Comparison of ENCODE assay signal across 8 cellular contexts in the genomic region with DNA sequence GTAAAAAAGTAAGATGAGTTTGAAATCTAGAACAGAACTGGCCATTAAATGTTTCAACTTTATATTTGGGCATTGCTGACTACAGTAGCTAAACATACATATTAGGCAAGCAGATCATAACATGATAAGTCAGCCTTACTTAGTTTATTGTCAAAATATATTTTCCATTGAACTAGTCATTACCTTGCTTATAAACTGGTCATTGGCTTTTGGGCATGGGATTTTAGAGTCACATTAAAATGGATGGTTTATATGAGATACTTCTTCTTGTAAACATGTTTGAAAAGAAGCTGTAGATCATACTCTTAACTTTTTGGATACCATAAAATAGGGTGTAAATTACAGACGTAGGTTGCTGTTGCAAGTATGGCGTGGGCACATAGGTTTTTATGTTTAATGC. TPM values are rescaled to one million over a fixed set of nuclear protein-coding genes. Genes with fewer than 3 reads are reported as not detected.
DNase-seq lines count a peak whose midpoint lies in the region; ATAC-seq and TF ChIP-seq lines count a peak whose summit lies in the region.

No MANE protein-coding gene starts in this region.

- no peaks in the 10 kb centered on the region for H3K36me3 ChIP-seq in CD4-positive, CD25-positive, alpha-beta regulatory T cell (ENCODE audit: control insufficient read depth, insufficient read depth, low read length)
- H3K36me3 ChIP-seq in MG63 (0 out of 2 replicates have a peak, but pooled peaks cover 4% of the 10 kb centered on the region), neutrophil (no peaks in the 10 kb centered on the region)

- H3K9me3 ChIP-seq in CD4-positive, CD25-positive, alpha-beta regulatory T cell (ENCODE audit: control insufficient read depth in 2 of 2, low read length in 2 of 2) = no peaks in the 10 kb centered on the region
- H3K9me3 ChIP-seq in MG63 (no peaks in the 10 kb centered on the region), neutrophil (no peaks in the 10 kb centered on the region)

- H3K4me3 ChIP-seq in CD4-positive, CD25-positive, alpha-beta regulatory T cell (ENCODE audit: low read depth, low read length) = peak overlapping the region; percentile 49
- peak overlapping the region; percentile 84 for H3K4me3 ChIP-seq in MG63
- H3K4me3 ChIP-seq in dorsolateral prefrontal cortex = peak overlapping the region in 54 of 59 donors; percentile 3 to 95 (median 86)
- H3K4me3 ChIP-seq in neutrophil (ENCODE audit: low read depth in 1 of 2, low read length in 1 of 2) = peak overlapping the region; percentile 72 to 96

- H3K4me3 Mint-ChIP-seq in CD4-positive, CD25-positive, alpha-beta regulatory T cell = peak overlapping the region; percentile 64 to 93 (median 92)

- no peak for ATAC-seq in CD4-positive, CD25-positive, alpha-beta regulatory T cell (ENCODE audit: low read depth in 2 of 2)
- no peak for ATAC-seq in HG03039 (IDR thresholded peaks at IDR 0.05; ENCODE audit: unreplicated experiment)

- H3K4me1 ChIP-seq in CD4-positive, CD25-positive, alpha-beta regulatory T cell (ENCODE audit: control insufficient read depth, insufficient read depth, low read length, poor library complexity, severe bottlenecking) = peaks cover 40% of the 10 kb centered on the region
- H3K4me1 ChIP-seq in neutrophil (ENCODE audit: control insufficient read depth in 1 of 2, insufficient read depth in 1 of 2, low read depth in 1 of 2, low read length in 1 of 2) = peaks cover 65 to 68% of the 10 kb centered on the region in 2 experiments

- intact Hi-C loops in dorsolateral prefrontal cortex (cut with DNase I) = loop anchor here (5.0 to 10.0 kb wide), 5 partner anchors 32 to 435 kb away; a partner anchor contains a TSS

- H3K9me3 Mint-ChIP-seq in CD4-positive, CD25-positive, alpha-beta regulatory T cell = peaks cover 0 to 2% (median 0%) of the 10 kb centered on the region in 7 donors

- H3K36me3 Mint-ChIP-seq in CD4-positive, CD25-positive, alpha-beta regulatory T cell = no peaks in the 10 kb centered on the region

- no peak for TF ChIP-seq CTCF in dorsolateral prefrontal cortex (IDR thresholded peaks at IDR 0.05 in 54 of 56, conservative IDR thresholded peaks at IDR 0.05 in 2 of 56; ENCODE audit: low read depth in 1 of 56, partially characterized antibody in 56 of 56)
- TF ChIP-seq CTCF in neutrophil (IDR thresholded peaks at IDR 0.05) = no peak

- DNase-seq in CD4-positive, CD25-positive, alpha-beta regulatory T cell = no peak
- no peak for DNase-seq in MG63
- no peak for DNase-seq in dorsolateral prefrontal cortex
- DNase-seq in stimulated activated CD4-positive, alpha-beta T cell treated with anti-CD3 and anti-CD28 coated beads, Interleukin-12 subunit alpha, Interleukin-12 subunit beta, amount 100 ng/mL, for 4 hours = no peak
- DNase-seq in globus pallidus (ENCODE audit: low spot score) = no peak
- no peak for DNase-seq in effector CD4-positive, alpha-beta T cell

- H3K27me3 Mint-ChIP-seq in CD4-positive, CD25-positive, alpha-beta regulatory T cell = no peaks in the 10 kb centered on the region

- peaks cover 20 to 63% (median 54%) of the 10 kb centered on the region in 4 donors for H3K4me1 Mint-ChIP-seq in CD4-positive, CD25-positive, alpha-beta regulatory T cell

- H3K27ac Mint-ChIP-seq in CD4-positive, CD25-positive, alpha-beta regulatory T cell = peak overlapping the region in 2 of 3 donors; percentile 15 to 18

- H3K27me3 ChIP-seq in CD4-positive, CD25-positive, alpha-beta regulatory T cell (ENCODE audit: control insufficient read depth, insufficient read depth, low read length) = no peaks in the 10 kb centered on the region
- H3K27me3 ChIP-seq in MG63 (no peaks in the 10 kb centered on the region), dorsolateral prefrontal cortex (no peaks in the 10 kb centered on the region), neutrophil (no peaks in the 10 kb centered on the region)

- no peak overlapping the region for H3K27ac ChIP-seq in CD4-positive, CD25-positive, alpha-beta regulatory T cell (ENCODE audit: insufficient read depth, low read length, poor library complexity, severe bottlenecking)
- H3K27ac ChIP-seq in dorsolateral prefrontal cortex (peak overlapping the region in 44 of 59 donors; percentile 4 to 100 (median 99)), neutrophil (peak overlapping the region; percentile 98)

RNA-seq across cellular contexts. Expression of a gene that starts 2.7 kb away (rescaled TPM):
- total RNA-seq in CD4-positive, CD25-positive, alpha-beta regulatory T cell = 47.5 TPM
- 10 to 100 TPM; 18.7 to 28.5 (median 25.7) TPM for polyA plus RNA-seq in CD4-positive, CD25-positive, alpha-beta regulatory T cell
- 36.4 and 47.7 TPM in 2 replicates for total RNA-seq in MG63 (2014; rRNA removed; shearing (Covaris generic); ENCODE audit: low replicate concordance)
- 100 to 1,000 TPM in 117 of 120 experiments, 10 to 100 TPM in 3; 92.0 to 211 (median 126) TPM for total RNA-seq in dorsolateral prefrontal cortex
